8 cellular contexts compared by ENCODE assay signal in genomic region chr12:92362785-92363184, GRCh38.
DNase-seq lines count a peak whose midpoint lies in the region; ATAC-seq and TF ChIP-seq lines count a peak whose summit lies in the region.

No MANE protein-coding gene starts in this region.

- H3K27me3 Mint-ChIP-seq in activated T-cell treated with anti-CD3 and anti-CD28 coated beads, Interleukin-2, amount 50 U/mL, for 72 hours (ENCODE audit: low read depth), result no peaks in the 10 kb centered on the region
- no peaks in the 10 kb centered on the region for H3K27me3 Mint-ChIP-seq in activated naive CD8-positive, alpha-beta T cell treated with anti-CD3 and anti-CD28 coated beads, Interleukin-2, amount 50 U/mL, for 24 hours

- no peak overlapping the region for H3K4me3 ChIP-seq in transverse colon

- H3K36me3 Mint-ChIP-seq in activated T-cell treated with anti-CD3 and anti-CD28 coated beads, Interleukin-2, amount 50 U/mL, for 72 hours (ENCODE audit: insufficient read depth in 2 of 2), result peaks cover 18 to 25% of the 10 kb centered on the region in 2 donors
- peaks cover 19% of the 10 kb centered on the region for H3K36me3 Mint-ChIP-seq in activated naive CD8-positive, alpha-beta T cell treated with anti-CD3 and anti-CD28 coated beads, Interleukin-2, amount 50 U/mL, for 24 hours (ENCODE audit: low read depth)

- peak overlapping the region; percentile 59 to 75 for H3K4me3 Mint-ChIP-seq in activated T-cell treated with anti-CD3 and anti-CD28 coated beads, Interleukin-2, amount 50 U/mL, for 72 hours
- H3K4me3 Mint-ChIP-seq in activated naive CD8-positive, alpha-beta T cell treated with anti-CD3 and anti-CD28 coated beads, Interleukin-2, amount 50 U/mL, for 24 hours, result peak overlapping the region; percentile 78

- H3K27ac ChIP-seq in transverse colon, result peak overlapping the region; percentile 43 to 69 (median 55)

- peak overlapping the region; percentile 49 for H3K27ac Mint-ChIP-seq in activated T-cell treated with anti-CD3 and anti-CD28 coated beads, Interleukin-2, amount 50 U/mL, for 72 hours
- peak overlapping the region; percentile 90 for H3K27ac Mint-ChIP-seq in activated naive CD8-positive, alpha-beta T cell treated with anti-CD3 and anti-CD28 coated beads, Interleukin-2, amount 50 U/mL, for 24 hours

- WGBS in transverse colon (ENCODE audit: low coverage in 1 of 2), 2 donors, result 24 to 25% methylated on average over 1 to 3 of the region's 3 CpGs

- no peaks in the 10 kb centered on the region for H3K9me3 ChIP-seq in transverse colon

- ATAC-seq in activated T-cell treated with anti-CD3 and anti-CD28 coated beads, Interleukin-2, amount 50 U/mL, for 72 hours (replicated peaks in 1 of 2), result peak; percentile 58 to 63
- ATAC-seq in HG03066 (IDR thresholded peaks at IDR 0.05; ENCODE audit: low read depth, unreplicated experiment), result peak; percentile 39
- peak; percentile 41 for ATAC-seq in activated naive CD8-positive, alpha-beta T cell treated with anti-CD3 and anti-CD28 coated beads, Interleukin-2, amount 50 U/mL, for 24 hours

- no peaks in the 10 kb centered on the region for H3K36me3 ChIP-seq in transverse colon

- peaks cover 48% of the 10 kb centered on the region for H3K4me1 Mint-ChIP-seq in activated T-cell treated with anti-CD3 and anti-CD28 coated beads, Interleukin-2, amount 50 U/mL, for 72 hours (ENCODE audit: low read depth)
- H3K4me1 Mint-ChIP-seq in activated naive CD8-positive, alpha-beta T cell treated with anti-CD3 and anti-CD28 coated beads, Interleukin-2, amount 50 U/mL, for 24 hours, result peaks cover 59% of the 10 kb centered on the region

- peak in 1 of 2 donors; percentile 11 for DNase-seq in activated T-cell treated with anti-CD3 and anti-CD28 coated beads, Interleukin-2, amount 50 U/mL, for 72 hours
- DNase-seq in activated T-cell treated with anti-CD3 and anti-CD28 coated beads for 4 hours (no peak), transverse colon (no peak), dermis blood vessel endothelial cell (no peak), NCI-H446 (lab: John Stamatoyannopoulos, UW) (no peak)
- DNase-seq in activated naive CD8-positive, alpha-beta T cell treated with anti-CD3 and anti-CD28 coated beads, Interleukin-2, amount 50 U/mL, for 24 hours, result peak; percentile 21
- DNase-seq in stimulated activated CD4-positive, alpha-beta T cell treated with anti-CD3 and anti-CD28 coated beads, Interleukin-4, amount 100 ng/mL, for 4 hours, result no peak

- H3K27me3 ChIP-seq in transverse colon, result no peaks in the 10 kb centered on the region

- H3K4me1 ChIP-seq in transverse colon, result peaks cover 4 to 14% (median 8%) of the 10 kb centered on the region in 4 donors

- no peak for TF ChIP-seq CTCF in transverse colon (IDR thresholded peaks at IDR 0.05)

- peaks cover 5 to 12% of the 10 kb centered on the region in 2 donors for H3K9me3 Mint-ChIP-seq in activated T-cell treated with anti-CD3 and anti-CD28 coated beads, Interleukin-2, amount 50 U/mL, for 72 hours
- H3K9me3 Mint-ChIP-seq in activated naive CD8-positive, alpha-beta T cell treated with anti-CD3 and anti-CD28 coated beads, Interleukin-2, amount 50 U/mL, for 24 hours, result peaks cover 33% of the 10 kb centered on the region

- no peak for TF ChIP-seq POLR2A in transverse colon (IDR thresholded peaks at IDR 0.05)

- intact Hi-C loops in transverse colon (cut with DNase I; ENCODE audit: low total_unique reads), result no loop called here

- no peak for TF ChIP-seq EP300 in transverse colon (IDR thresholded peaks at IDR 0.05; ENCODE audit: low read depth)

- in situ Hi-C loops in transverse colon (cut with MboI; ENCODE audit: low pct_ligation_motif_present in 1 of 4, low pct_unique_long_range_greater_than_20kb in 1 of 4, low sequenced_read_pairs in 3 of 4), result loop anchor here in 1 of 4 donors (10.0 kb wide), 1 partner anchor 132 kb away; no protein-coding TSS in a partner anchor
